In genomic region chr6:81487489-81487888, GRCh38 we compare ENCODE assay signal across 11 cellular contexts.
DNase-seq lines count a peak whose midpoint lies in the region; ATAC-seq and TF ChIP-seq lines count a peak whose summit lies in the region.
"Had no signal": no experiment of that assay in that cellular context is flagged by ENCODE, and none has a peak within 500 bp of the region (broad histone marks: within the 10 kb centered on the region; RNA-seq: fewer than 3 reads in every experiment).

No MANE protein-coding gene starts in this region.

- H3K36me3 Mint-ChIP-seq in T-helper 2 cell treated with Interferon-gamma antibody and Interleukin-4, amounts not matched to agents 5 μg/mL and 100 μg/mL, for 36 hours (ENCODE audit: low read depth), result no peaks in the 10 kb centered on the region
- H3K36me3 Mint-ChIP-seq: brain had no signal

- no peaks in the 10 kb centered on the region for H3K36me3 ChIP-seq in colonic mucosa
- no peaks in the 10 kb centered on the region for H3K36me3 ChIP-seq in sigmoid colon

- H3K9me3 ChIP-seq in colonic mucosa (no peaks in the 10 kb centered on the region), sigmoid colon (no peaks in the 10 kb centered on the region)
- H3K9me3 ChIP-seq: Caco-2 had no signal

- H3K4me1 ChIP-seq in colonic mucosa, result no peaks in the 10 kb centered on the region
- H3K4me1 ChIP-seq in sigmoid colon, result peaks cover 0 to 12% (median 0%) of the 10 kb centered on the region in 4 donors

- no peaks in the 10 kb centered on the region for H3K4me1 Mint-ChIP-seq in stimulated activated naive CD8-positive, alpha-beta T cell treated with anti-CD3 and anti-CD28 coated beads, Interleukin-15, amount 100 ng/mL, for 72 hours
- H3K4me1 Mint-ChIP-seq in T-helper 2 cell treated with Interferon-gamma antibody and Interleukin-4, amounts not matched to agents 5 μg/mL and 100 μg/mL, for 36 hours (ENCODE audit: low read depth), result no peaks in the 10 kb centered on the region

- no peak for TF ChIP-seq EP300 in sigmoid colon (IDR thresholded peaks at IDR 0.05)

- no peaks in the 10 kb centered on the region for H3K9me3 Mint-ChIP-seq in stimulated activated naive CD8-positive, alpha-beta T cell treated with anti-CD3 and anti-CD28 coated beads, Interleukin-15, amount 100 ng/mL, for 72 hours
- no peaks in the 10 kb centered on the region for H3K9me3 Mint-ChIP-seq in T-helper 2 cell treated with Interferon-gamma antibody and Interleukin-4, amounts not matched to agents 5 μg/mL and 100 μg/mL, for 36 hours
- H3K9me3 Mint-ChIP-seq: brain had no signal

- H3K27me3 ChIP-seq in colonic mucosa, result no peaks in the 10 kb centered on the region
- no peaks in the 10 kb centered on the region for H3K27me3 ChIP-seq in sigmoid colon

- intact Hi-C loops in colonic mucosa (cut with DNase I) (no loop called here), sigmoid colon (cut with DNase I) (no loop called here), lower leg skin (cut with DNase I; ENCODE audit: low total_unique reads) (no loop called here)

- no peak overlapping the region for H3K9ac ChIP-seq in colonic mucosa (ENCODE audit: low read depth in 2 of 2, low read length in 2 of 2)

- H3K27ac ChIP-seq in colonic mucosa (no peak overlapping the region), sigmoid colon (no peak overlapping the region)

- H3K4me3 ChIP-seq in LNCaP clone FGC (ENCODE audit: low read depth, low read length), result no peak overlapping the region
- H3K4me3 ChIP-seq in colonic mucosa, result no peak overlapping the region
- no peak overlapping the region for H3K4me3 ChIP-seq in sigmoid colon
- no peak overlapping the region for H3K4me3 ChIP-seq in lower leg skin (ENCODE audit: low read depth, poor library complexity, severe bottlenecking)

- DNase-seq in LNCaP clone FGC (ENCODE audit: low read depth) (peak; percentile 13), colonic mucosa (peak; percentile 38), hypothalamus (lab: John Stamatoyannopoulos, UW) (peak in 44 of 51 donors; percentile 0 to 78 (median 36)), sigmoid colon (peak; percentile 63), lower leg skin (ENCODE audit: low spot score in 2 of 2) (no peak)
- no peak for DNase-seq in stimulated activated naive CD8-positive, alpha-beta T cell treated with anti-CD3 and anti-CD28 coated beads, Interleukin-15, amount 100 ng/mL, for 72 hours
- no peak for DNase-seq in T-helper 2 cell treated with Interferon-gamma antibody and Interleukin-4, amounts not matched to agents 5 μg/mL and 100 μg/mL, for 36 hours (ENCODE audit: low spot score)
- DNase-seq: Caco-2; stimulated activated CD4-positive, alpha-beta T cell treated with anti-CD3 and anti-CD28 coated beads, Interleukin-1b, Interleukin-23, amount 100 ng/mL, for 48 hours had no signal

- no peak for ATAC-seq in GM19397 (IDR thresholded peaks at IDR 0.05; ENCODE audit: unreplicated experiment)
- no peak for ATAC-seq in stimulated activated naive CD8-positive, alpha-beta T cell treated with anti-CD3 and anti-CD28 coated beads, Interleukin-15, amount 100 ng/mL, for 72 hours

- TF ChIP-seq POLR2A in sigmoid colon (IDR thresholded peaks at IDR 0.05), result no peak
- TF ChIP-seq POLR2A in lower leg skin (IDR thresholded peaks at IDR 0.05), result no peak

- no peak for TF ChIP-seq CTCF in LNCaP clone FGC (IDR thresholded peaks at IDR 0.05; ENCODE audit: control insufficient read depth, extremely low read depth, insufficient read depth)
- no peak for TF ChIP-seq CTCF in colonic mucosa (IDR thresholded peaks at IDR 0.05)
- no peak for TF ChIP-seq CTCF in sigmoid colon (IDR thresholded peaks at IDR 0.05)
- no peak for TF ChIP-seq CTCF in lower leg skin (IDR thresholded peaks at IDR 0.05)

- H3K27ac Mint-ChIP-seq in stimulated activated naive CD8-positive, alpha-beta T cell treated with anti-CD3 and anti-CD28 coated beads, Interleukin-15, amount 100 ng/mL, for 72 hours, result no peak overlapping the region
- H3K27ac Mint-ChIP-seq in T-helper 2 cell treated with Interferon-gamma antibody and Interleukin-4, amounts not matched to agents 5 μg/mL and 100 μg/mL, for 36 hours, result no peak overlapping the region

- WGBS in sigmoid colon, 2 donors, result 44 to 84% methylated on average over 1 of the region's 1 CpG
- 58 to 63% methylated on average over 1 of the region's 1 CpG for WGBS in lower leg skin, 2 donors

- H3K27me3 Mint-ChIP-seq in stimulated activated naive CD8-positive, alpha-beta T cell treated with anti-CD3 and anti-CD28 coated beads, Interleukin-15, amount 100 ng/mL, for 72 hours, result no peaks in the 10 kb centered on the region
- H3K27me3 Mint-ChIP-seq in T-helper 2 cell treated with Interferon-gamma antibody and Interleukin-4, amounts not matched to agents 5 μg/mL and 100 μg/mL, for 36 hours (ENCODE audit: low read depth), result no peaks in the 10 kb centered on the region
- H3K27me3 Mint-ChIP-seq: brain had no signal

- H3K4me3 Mint-ChIP-seq in stimulated activated naive CD8-positive, alpha-beta T cell treated with anti-CD3 and anti-CD28 coated beads, Interleukin-15, amount 100 ng/mL, for 72 hours, result no peak overlapping the region
- H3K4me3 Mint-ChIP-seq in T-helper 2 cell treated with Interferon-gamma antibody and Interleukin-4, amounts not matched to agents 5 μg/mL and 100 μg/mL, for 36 hours, result no peak overlapping the region
- H3K4me3 Mint-ChIP-seq: brain had no signal

Comparison
In these comparisons a context has a peak if more than half of its experiments do, and no peak if none do; other contexts are left out.
1. DNase-seq: peak in LNCaP clone FGC (single experiment), colonic mucosa (single experiment), hypothalamus (44 of 51) and sigmoid colon (single experiment); none in stimulated activated naive CD8-positive, alpha-beta T cell treated with anti-CD3 and anti-CD28 coated beads, Interleukin-15, amount 100 ng/mL, for 72 hours (0 of 2), T-helper 2 cell treated with Interferon-gamma antibody and Interleukin-4, amounts not matched to agents 5 μg/mL and 100 μg/mL, for 36 hours (single experiment) and lower leg skin (0 of 2).